ENCODE assay signal across 8 cellular contexts in genomic region chr2:232551289-232551688, GRCh38. TPM values are rescaled to one million over a fixed set of nuclear protein-coding genes. Genes with fewer than 3 reads are reported as not detected.
DNase-seq lines count a peak whose midpoint lies in the region; ATAC-seq and TF ChIP-seq lines count a peak whose summit lies in the region.

No MANE protein-coding gene starts in this region.

- ATAC-seq in activated CD8-positive, alpha-beta memory T cell treated with anti-CD3 and anti-CD28 coated beads, Interleukin-2, amount 10 ng/mL, durations not matched to agents 7 days and 5 days = no peak
- no peak for ATAC-seq in activated naive CD8-positive, alpha-beta T cell treated with anti-CD3 and anti-CD28 coated beads, Interleukin-2, amount 10 ng/mL, durations not matched to agents 7 days and 5 days (ENCODE audit: low read depth)
- ATAC-seq in left lung (no peak), GM21786 (IDR thresholded peaks at IDR 0.05; ENCODE audit: unreplicated experiment) (no peak), GM21723 (IDR thresholded peaks at IDR 0.05; ENCODE audit: unreplicated experiment) (no peak)

- peak overlapping the region; percentile 100 for H3K27ac Mint-ChIP-seq in activated CD8-positive, alpha-beta memory T cell treated with anti-CD3 and anti-CD28 coated beads, Interleukin-2, amount 10 ng/mL, durations not matched to agents 7 days and 5 days
- peak overlapping the region; percentile 100 for H3K27ac Mint-ChIP-seq in activated naive CD8-positive, alpha-beta T cell treated with anti-CD3 and anti-CD28 coated beads, Interleukin-2, amount 10 ng/mL, durations not matched to agents 7 days and 5 days

- H3K36me3 ChIP-seq in left lung = peaks cover 0 to 10% of the 10 kb centered on the region in 2 donors
- no peaks in the 10 kb centered on the region for H3K36me3 ChIP-seq in thyroid gland

- H3K27me3 Mint-ChIP-seq in activated CD8-positive, alpha-beta memory T cell treated with anti-CD3 and anti-CD28 coated beads, Interleukin-2, amount 10 ng/mL, durations not matched to agents 7 days and 5 days = no peaks in the 10 kb centered on the region
- no peaks in the 10 kb centered on the region for H3K27me3 Mint-ChIP-seq in activated naive CD8-positive, alpha-beta T cell treated with anti-CD3 and anti-CD28 coated beads, Interleukin-2, amount 10 ng/mL, durations not matched to agents 7 days and 5 days

- CTCF ChIA-PET in activated CD8-positive, alpha-beta memory T cell treated with anti-CD3 and anti-CD28 coated beads, Interleukin-2, amount 10 ng/mL, durations not matched to agents 7 days and 5 days (lab: Charles Lee) = no interaction called here

- no peak for DNase-seq in activated CD8-positive, alpha-beta memory T cell treated with anti-CD3 and anti-CD28 coated beads, Interleukin-2, amount 10 ng/mL, durations not matched to agents 7 days and 5 days
- no peak for DNase-seq in activated CD8-positive, alpha-beta memory T cell treated with anti-CD3 and anti-CD28 coated beads, Interleukin-2, amount 50 U/mL, for 48 hours
- DNase-seq in activated naive CD8-positive, alpha-beta T cell treated with anti-CD3 and anti-CD28 coated beads, Interleukin-2, amount 10 ng/mL, durations not matched to agents 7 days and 5 days = no peak
- DNase-seq in left lung = no peak
- DNase-seq in thyroid gland = no peak
- DNase-seq in NCI-H146 (lab: John Stamatoyannopoulos, UW) = no peak

- H3K4me1 ChIP-seq in left lung (peaks cover 9 to 48% of the 10 kb centered on the region in 2 donors), thyroid gland (peaks cover 12 to 14% of the 10 kb centered on the region in 2 donors)

- no peak for TF ChIP-seq POLR2A in thyroid gland (IDR thresholded peaks at IDR 0.05)

- intact Hi-C loops in left lung (cut with DNase I) (no loop called here), thyroid gland (cut with DNase I) (no loop called here)

- H3K9me3 ChIP-seq in left lung = no peaks in the 10 kb centered on the region
- H3K9me3 ChIP-seq in thyroid gland = no peaks in the 10 kb centered on the region

- TF ChIP-seq CTCF in left lung (IDR thresholded peaks at IDR 0.05) (no peak), thyroid gland (IDR thresholded peaks at IDR 0.05) (no peak)

- peaks cover 35% of the 10 kb centered on the region for H3K36me3 Mint-ChIP-seq in activated CD8-positive, alpha-beta memory T cell treated with anti-CD3 and anti-CD28 coated beads, Interleukin-2, amount 10 ng/mL, durations not matched to agents 7 days and 5 days
- peaks cover 32% of the 10 kb centered on the region for H3K36me3 Mint-ChIP-seq in activated naive CD8-positive, alpha-beta T cell treated with anti-CD3 and anti-CD28 coated beads, Interleukin-2, amount 10 ng/mL, durations not matched to agents 7 days and 5 days

- peak overlapping the region; percentile 97 for H3K4me3 Mint-ChIP-seq in activated CD8-positive, alpha-beta memory T cell treated with anti-CD3 and anti-CD28 coated beads, Interleukin-2, amount 10 ng/mL, durations not matched to agents 7 days and 5 days
- peak overlapping the region; percentile 99 for H3K4me3 Mint-ChIP-seq in activated naive CD8-positive, alpha-beta T cell treated with anti-CD3 and anti-CD28 coated beads, Interleukin-2, amount 10 ng/mL, durations not matched to agents 7 days and 5 days

- H3K4me3 ChIP-seq in left lung (peak overlapping the region; percentile 77 to 87), thyroid gland (replicated peaks in 1 of 3) (peak overlapping the region; percentile 19 to 98 (median 79))

- POLR2A ChIA-PET in activated naive CD8-positive, alpha-beta T cell treated with anti-CD3 and anti-CD28 coated beads, Interleukin-2, amount 10 ng/mL, durations not matched to agents 7 days and 5 days (lab: Charles Lee) = interaction anchor here (0.6 to 1.5 kb wide), 8 partner anchors 8 to 1087 kb away, joined by 3 to 7 read pairs (median 4); partner anchors contain the start of genes INPP5D, NCL and USP40

- WGBS in thyroid gland, 2 donors = 21 to 24% methylated on average over 10 of the region's 10 CpGs

- H3K9me3 Mint-ChIP-seq in activated CD8-positive, alpha-beta memory T cell treated with anti-CD3 and anti-CD28 coated beads, Interleukin-2, amount 10 ng/mL, durations not matched to agents 7 days and 5 days (ENCODE audit: low read depth) = no peaks in the 10 kb centered on the region
- peaks cover 3% of the 10 kb centered on the region for H3K9me3 Mint-ChIP-seq in activated naive CD8-positive, alpha-beta T cell treated with anti-CD3 and anti-CD28 coated beads, Interleukin-2, amount 10 ng/mL, durations not matched to agents 7 days and 5 days

- H3K27ac ChIP-seq in left lung (peak overlapping the region; percentile 98 to 99), thyroid gland (peak overlapping the region in 2 of 3 donors; percentile 97 to 99)

- H3K27me3 ChIP-seq in left lung = no peaks in the 10 kb centered on the region
- H3K27me3 ChIP-seq in thyroid gland = no peaks in the 10 kb centered on the region

- H3K4me1 Mint-ChIP-seq in activated CD8-positive, alpha-beta memory T cell treated with anti-CD3 and anti-CD28 coated beads, Interleukin-2, amount 10 ng/mL, durations not matched to agents 7 days and 5 days = peaks cover 73% of the 10 kb centered on the region
- H3K4me1 Mint-ChIP-seq in activated naive CD8-positive, alpha-beta T cell treated with anti-CD3 and anti-CD28 coated beads, Interleukin-2, amount 10 ng/mL, durations not matched to agents 7 days and 5 days = peaks cover 56% of the 10 kb centered on the region

RNA-seq across cellular contexts. Expression of gene EIF4E2, which starts 0.8 kb away (rescaled TPM):
- 10 to 100 TPM; 59.9 to 81.1 TPM for total RNA-seq in activated CD8-positive, alpha-beta memory T cell treated with anti-CD3 and anti-CD28 coated beads, Interleukin-2, amount 10 ng/mL, durations not matched to agents 7 days and 5 days
- 10 to 100 TPM; 61.0 to 65.2 TPM for total RNA-seq in activated naive CD8-positive, alpha-beta T cell treated with anti-CD3 and anti-CD28 coated beads, Interleukin-2, amount 10 ng/mL, durations not matched to agents 7 days and 5 days
- total RNA-seq in left lung (10 to 100 TPM; 67.4 to 71.1 TPM), thyroid gland (10 to 100 TPM; 50.7 to 59.6 (median 54.4) TPM)

RNA-seq across cellular contexts. Expression of gene TIGD1, which starts 0.9 kb away (rescaled TPM):
- total RNA-seq in activated CD8-positive, alpha-beta memory T cell treated with anti-CD3 and anti-CD28 coated beads, Interleukin-2, amount 10 ng/mL, durations not matched to agents 7 days and 5 days = 1 to 10 TPM; 6.1 to 9.6 TPM
- 10 to 100 TPM; 11.7 to 12.8 TPM for total RNA-seq in activated naive CD8-positive, alpha-beta T cell treated with anti-CD3 and anti-CD28 coated beads, Interleukin-2, amount 10 ng/mL, durations not matched to agents 7 days and 5 days
- total RNA-seq in left lung (1 to 10 TPM; 3.7 to 3.8 TPM), thyroid gland (10 to 100 TPM in 1 of 4 donors, 1 to 10 TPM in 3; 6.7 to 11.6 (median 6.9) TPM)

RNA-seq across cellular contexts. Expression of gene CHRNG, which starts 11.8 kb away (rescaled TPM):
- not detected for total RNA-seq in activated CD8-positive, alpha-beta memory T cell treated with anti-CD3 and anti-CD28 coated beads, Interleukin-2, amount 10 ng/mL, durations not matched to agents 7 days and 5 days
- not detected for total RNA-seq in activated naive CD8-positive, alpha-beta T cell treated with anti-CD3 and anti-CD28 coated beads, Interleukin-2, amount 10 ng/mL, durations not matched to agents 7 days and 5 days
- total RNA-seq in left lung (not detected), thyroid gland (not detected)

RNA-seq across cellular contexts. Expression of gene CHRND, which starts 25.3 kb away (rescaled TPM):
- not detected for total RNA-seq in activated CD8-positive, alpha-beta memory T cell treated with anti-CD3 and anti-CD28 coated beads, Interleukin-2, amount 10 ng/mL, durations not matched to agents 7 days and 5 days
- not detected for total RNA-seq in activated naive CD8-positive, alpha-beta T cell treated with anti-CD3 and anti-CD28 coated beads, Interleukin-2, amount 10 ng/mL, durations not matched to agents 7 days and 5 days
- total RNA-seq in left lung (not detected), thyroid gland (not detected)

RNA-seq across cellular contexts. Expression of gene PRSS56, which starts 31.1 kb away (rescaled TPM):
- not detected for total RNA-seq in activated CD8-positive, alpha-beta memory T cell treated with anti-CD3 and anti-CD28 coated beads, Interleukin-2, amount 10 ng/mL, durations not matched to agents 7 days and 5 days
- total RNA-seq in activated naive CD8-positive, alpha-beta T cell treated with anti-CD3 and anti-CD28 coated beads, Interleukin-2, amount 10 ng/mL, durations not matched to agents 7 days and 5 days = not detected
- not detected for total RNA-seq in left lung
- total RNA-seq in thyroid gland = not detected
